In genomic region chr17:29445844-29446243, GRCh38 we compare ENCODE assay signal across 19 cellular contexts. TPM values are rescaled to one million over a fixed set of nuclear protein-coding genes. Genes with fewer than 3 reads are reported as not detected.
DNase-seq lines count a peak whose midpoint lies in the region; ATAC-seq and TF ChIP-seq lines count a peak whose summit lies in the region.
"Had no signal": no experiment of that assay in that cellular context is flagged by ENCODE, and none has a peak within 500 bp of the region (broad histone marks: within the 10 kb centered on the region; RNA-seq: fewer than 3 reads in every experiment).

No MANE protein-coding gene starts in this region.

- no peaks in the 10 kb centered on the region for H3K4me1 ChIP-seq in endodermal cell (ENCODE audit: control insufficient read depth, insufficient read depth, low read length)
- peaks cover 20% of the 10 kb centered on the region for H3K4me1 ChIP-seq in lower lobe of right lung
- H3K4me1 ChIP-seq in sigmoid colon: peaks cover 0 to 32% (median 13%) of the 10 kb centered on the region in 4 donors
- H3K4me1 ChIP-seq: SJCRH30 had no signal

- H3K4me3 ChIP-seq in endodermal cell (ENCODE audit: low read length): no peak overlapping the region
- no peak overlapping the region for H3K4me3 ChIP-seq in lower lobe of right lung
- no peak overlapping the region for H3K4me3 ChIP-seq in sigmoid colon
- H3K4me3 ChIP-seq: SJCRH30, thoracic aorta had no signal

- peaks cover 30% of the 10 kb centered on the region for H3K36me3 ChIP-seq in endodermal cell (ENCODE audit: control insufficient read depth, insufficient read depth, low read length)
- H3K36me3 ChIP-seq in lower lobe of right lung: peaks cover 4% of the 10 kb centered on the region
- no peaks in the 10 kb centered on the region for H3K36me3 ChIP-seq in sigmoid colon
- H3K36me3 ChIP-seq: thoracic aorta had no signal

- intact Hi-C loops in lower lobe of right lung (cut with DNase I) (no loop called here), sigmoid colon (cut with DNase I) (no loop called here)

- no peak for TF ChIP-seq CTCF in endodermal cell (conservative IDR thresholded peaks at IDR 0.05)
- no peak for TF ChIP-seq CTCF in progenitor cell of endocrine pancreas (IDR thresholded peaks at IDR 0.05; ENCODE audit: unreplicated experiment)
- no peak for TF ChIP-seq CTCF in lower lobe of right lung (IDR thresholded peaks at IDR 0.05)
- TF ChIP-seq CTCF in sigmoid colon (IDR thresholded peaks at IDR 0.05): no peak

- H3K27ac Mint-ChIP-seq in activated T-cell treated with anti-CD3 and anti-CD28 coated beads, Interleukin-2, amount 50 U/mL, for 24 hours: peak overlapping the region; percentile 78
- H3K27ac Mint-ChIP-seq in IgD-negative memory B cell: peak overlapping the region in 2 of 3 donors; percentile 6 to 21
- H3K27ac Mint-ChIP-seq in endodermal cell: peak overlapping the region; percentile 60
- H3K27ac Mint-ChIP-seq in progenitor cell of endocrine pancreas: peak overlapping the region; percentile 80
- H3K27ac Mint-ChIP-seq: activated T-helper 1 cell treated with anti-CD3 and anti-CD28 coated beads, Interleukin-12 subunit alpha, Interleukin-12 subunit beta, Interleukin-2, Interleukin-4 antibody, amounts not matched to agents 30 ng/mL and 10 ng/mL and 1 ng/mL, durations not matched to agents 14 hours and 24 hours and 36 hours had no signal

- TF ChIP-seq EP300 in sigmoid colon (IDR thresholded peaks at IDR 0.05): no peak

- TF ChIP-seq POLR2A in sigmoid colon (IDR thresholded peaks at IDR 0.05): no peak

- H3K27ac ChIP-seq in endodermal cell (ENCODE audit: low read depth, low read length): no peak overlapping the region
- no peak overlapping the region for H3K27ac ChIP-seq in lower lobe of right lung
- H3K27ac ChIP-seq in sigmoid colon: no peak overlapping the region
- H3K27ac ChIP-seq: C4-2B, SJCRH30, thoracic aorta had no signal

- H3K36me3 Mint-ChIP-seq in activated T-cell treated with anti-CD3 and anti-CD28 coated beads, Interleukin-2, amount 50 U/mL, for 24 hours (ENCODE audit: low read depth): peaks cover 23% of the 10 kb centered on the region
- peaks cover 9% of the 10 kb centered on the region for H3K36me3 Mint-ChIP-seq in IgD-negative memory B cell
- H3K36me3 Mint-ChIP-seq in endodermal cell (ENCODE audit: low read depth): peaks cover 17% of the 10 kb centered on the region
- peaks cover 8% of the 10 kb centered on the region for H3K36me3 Mint-ChIP-seq in progenitor cell of endocrine pancreas (ENCODE audit: insufficient read depth)

- peaks cover 67% of the 10 kb centered on the region for H3K4me1 Mint-ChIP-seq in activated T-cell treated with anti-CD3 and anti-CD28 coated beads, Interleukin-2, amount 50 U/mL, for 24 hours (ENCODE audit: low read depth)
- H3K4me1 Mint-ChIP-seq in IgD-negative memory B cell (peaks cover 41 to 47% (median 41%) of the 10 kb centered on the region in 3 donors), endodermal cell (peaks cover 13% of the 10 kb centered on the region), progenitor cell of endocrine pancreas (ENCODE audit: low read depth) (peaks cover 26% of the 10 kb centered on the region)

- DNase-seq in activated T-cell treated with anti-CD3 and anti-CD28 coated beads, Interleukin-2, amount 50 U/mL, for 24 hours: no peak
- DNase-seq in activated T-cell treated with anti-CD3 and anti-CD28 coated beads for 4 hours (no peak), endodermal cell (no peak), progenitor cell of endocrine pancreas (ENCODE audit: low spot score, unreplicated experiment) (no peak), lower lobe of right lung (no peak), GOT3 (lab: John Stamatoyannopoulos, UW) (no peak), sigmoid colon (no peak)
- DNase-seq: DMS53; erythroblast; Kasumi-1; NCI-H1105; NCI-H526 treated with DMSO at 0.1 percent for 48 hours; SJCRH30; stimulated activated CD4-positive, alpha-beta T cell treated with anti-CD3 and anti-CD28 coated beads, Interleukin-12 subunit alpha, Interleukin-12 subunit beta, amount 100 ng/mL, for 4 hours; T-helper 2 cell had no signal

- no peaks in the 10 kb centered on the region for H3K27me3 Mint-ChIP-seq in activated T-cell treated with anti-CD3 and anti-CD28 coated beads, Interleukin-2, amount 50 U/mL, for 24 hours
- no peaks in the 10 kb centered on the region for H3K27me3 Mint-ChIP-seq in IgD-negative memory B cell
- no peaks in the 10 kb centered on the region for H3K27me3 Mint-ChIP-seq in endodermal cell (ENCODE audit: insufficient read depth)
- no peaks in the 10 kb centered on the region for H3K27me3 Mint-ChIP-seq in progenitor cell of endocrine pancreas

- H3K27me3 ChIP-seq in endodermal cell (ENCODE audit: control insufficient read depth, insufficient read depth, low read length, poor library complexity, severe bottlenecking) (no peaks in the 10 kb centered on the region), lower lobe of right lung (ENCODE audit: low read depth) (no peaks in the 10 kb centered on the region), sigmoid colon (no peaks in the 10 kb centered on the region)
- H3K27me3 ChIP-seq: SJCRH30 had no signal

- no peak overlapping the region for H3K4me3 Mint-ChIP-seq in activated T-cell treated with anti-CD3 and anti-CD28 coated beads, Interleukin-2, amount 50 U/mL, for 24 hours
- H3K4me3 Mint-ChIP-seq in IgD-negative memory B cell: peak overlapping the region in 1 of 4 donors; percentile 34
- H3K4me3 Mint-ChIP-seq in endodermal cell: no peak overlapping the region
- no peak overlapping the region for H3K4me3 Mint-ChIP-seq in progenitor cell of endocrine pancreas (ENCODE audit: low read depth)
- H3K4me3 Mint-ChIP-seq: activated T-helper 1 cell treated with anti-CD3 and anti-CD28 coated beads, Interleukin-12 subunit alpha, Interleukin-12 subunit beta, Interleukin-2, Interleukin-4 antibody, amounts not matched to agents 30 ng/mL and 10 ng/mL and 1 ng/mL, durations not matched to agents 14 hours and 24 hours and 36 hours had no signal

- H3K9ac ChIP-seq in endodermal cell (ENCODE audit: extremely low read depth, low read length, poor library complexity, severe bottlenecking): no peak overlapping the region

- no peak for ATAC-seq in lower lobe of right lung

- H3K9me3 ChIP-seq in endodermal cell (ENCODE audit: control insufficient read depth, low read length) (no peaks in the 10 kb centered on the region), lower lobe of right lung (no peaks in the 10 kb centered on the region), sigmoid colon (no peaks in the 10 kb centered on the region)
- H3K9me3 ChIP-seq: SJCRH30, thoracic aorta had no signal

- H3K9me3 Mint-ChIP-seq in activated T-cell treated with anti-CD3 and anti-CD28 coated beads, Interleukin-2, amount 50 U/mL, for 24 hours: no peaks in the 10 kb centered on the region
- H3K9me3 Mint-ChIP-seq in IgD-negative memory B cell (no peaks in the 10 kb centered on the region), endodermal cell (no peaks in the 10 kb centered on the region), progenitor cell of endocrine pancreas (ENCODE audit: low read depth) (no peaks in the 10 kb centered on the region)
- H3K9me3 Mint-ChIP-seq: activated T-helper 1 cell treated with anti-CD3 and anti-CD28 coated beads, Interleukin-12 subunit alpha, Interleukin-12 subunit beta, Interleukin-2, Interleukin-4 antibody, amounts not matched to agents 30 ng/mL and 10 ng/mL and 1 ng/mL, durations not matched to agents 14 hours and 24 hours and 36 hours had no signal

RNA-seq across cellular contexts. Expression of gene TAOK1, which starts 55.7 kb away (rescaled TPM):
- polyA plus RNA-seq in IgD-negative memory B cell (4.0 TPM), sigmoid colon (10 to 100 TPM in 1 of 3 donors, 1 to 10 TPM in 2; 3.6 to 10.8 (median 4.4) TPM)
- total RNA-seq in endodermal cell (100 to 1,000 TPM in 1 of 2 donors, 10 to 100 TPM in 1; 95.9 to 102 TPM), progenitor cell of endocrine pancreas (89.1 and 90.3 TPM in 2 replicates), lower lobe of right lung (70.6 TPM), sigmoid colon (10 to 100 TPM; 46.3 to 65.4 (median 54.8) TPM)
- 33.4 TPM for polyA plus RNA-seq in endodermal cell (2013, experiment 1 of 2)
- polyA plus RNA-seq in endodermal cell (2013, experiment 2 of 2): 36.4 TPM

Comparison
In these comparisons a context has a peak if more than half of its experiments do, and no peak if none do; other contexts are left out.
1. H3K27ac Mint-ChIP-seq: peak in every context shown above with its lines; median percentile 80 in progenitor cell of endocrine pancreas; 78 in activated T-cell treated with anti-CD3 and anti-CD28 coated beads, Interleukin-2, amount 50 U/mL, for 24 hours; 60 in endodermal cell; 14 in IgD-negative memory B cell.